Comparison of ENCODE assay signal across 8 cellular contexts in genomic region chr12:106986135-106986534, GRCh38. TPM values are rescaled to one million over a fixed set of nuclear protein-coding genes. Genes with fewer than 3 reads are reported as not detected.
DNase-seq lines count a peak whose midpoint lies in the region; ATAC-seq and TF ChIP-seq lines count a peak whose summit lies in the region.

No MANE protein-coding gene starts in this region.

- POLR2A ChIA-PET in SK-N-SH (lab: Yijun Ruan, JAX): interaction anchor here (1.2 to 1.5 kb wide), 2 partner anchors 25 to 30 kb away, joined by 4 to 7 read pairs; partner anchors contain the start of gene TMEM263

- H3K4me3 ChIP-seq in SK-N-SH (ENCODE audit: low read depth in 2 of 2, low read length in 1 of 2) (peak overlapping the region; percentile 65 to 72), iPS-20b (ENCODE audit: low read length) (peak overlapping the region; percentile 80), stomach smooth muscle (ENCODE audit: low read length in 2 of 2) (peak overlapping the region; percentile 93 to 95)

- H3K79me2 ChIP-seq in SK-N-SH (ENCODE audit: insufficient read depth): peaks cover 17% of the 10 kb centered on the region

- H3K9me3 ChIP-seq in SK-N-SH (no peaks in the 10 kb centered on the region), iPS-20b (ENCODE audit: insufficient read depth, low read depth, low read length) (no peaks in the 10 kb centered on the region), stomach smooth muscle (ENCODE audit: control insufficient read depth in 2 of 2, low read length in 2 of 2) (no peaks in the 10 kb centered on the region)

- peaks cover 14 to 15% of the 10 kb centered on the region in 2 experiments for H3K36me3 ChIP-seq in SK-N-SH (replicated peaks in 1 of 2; ENCODE audit: control insufficient read depth in 1 of 2, insufficient read depth in 2 of 2, low read length in 1 of 2)
- peaks cover 16% of the 10 kb centered on the region for H3K36me3 ChIP-seq in iPS-20b (ENCODE audit: insufficient read depth, low read depth, low read length)
- peaks cover 3 to 4% of the 10 kb centered on the region in 2 donors for H3K36me3 ChIP-seq in stomach smooth muscle (ENCODE audit: control insufficient read depth in 2 of 2, insufficient read depth in 2 of 2, low read length in 2 of 2)

- TF ChIP-seq EP300 in SK-N-SH (IDR thresholded peaks at IDR 0.05; ENCODE audit: borderline replicate concordance in 1 of 2, low read depth in 1 of 2, low read length in 1 of 2): no peak

- no peak for TF ChIP-seq CTCF in SK-N-SH (IDR thresholded peaks at IDR 0.05)

- H3K27ac ChIP-seq in SK-N-SH (ENCODE audit: low read depth in 2 of 2, low read length in 1 of 2) (peak overlapping the region; percentile 76 to 80), iPS-20b (ENCODE audit: low read length) (no peak overlapping the region), stomach smooth muscle (ENCODE audit: low read length) (peak overlapping the region; percentile 88)

- ATAC-seq in SK-N-SH treated with all-trans-retinoic acid at 6 μM for 48 hours: no peak
- ATAC-seq in GM18861 (IDR thresholded peaks at IDR 0.05; ENCODE audit: unreplicated experiment): no peak

- H3K4me1 Mint-ChIP-seq in activated T-helper 2 cell treated with anti-CD3 and anti-CD28 coated beads, Interferon-gamma antibody, Interleukin-2, Interleukin-4, amounts not matched to agents 10 μg/mL and 5 μg/mL and 100 μg/mL, durations not matched to agents 14 hours and 24 hours and 36 hours (ENCODE audit: low read depth): peaks cover 34% of the 10 kb centered on the region

- WGBS in SK-N-SH (ENCODE audit: low lambda C conversion rate): 30% methylated on average over 4 of the region's 4 CpGs

- peaks cover 6 to 13% of the 10 kb centered on the region in 2 experiments; a peak in 2 of 4 replicates for H3K4me1 ChIP-seq in SK-N-SH (ENCODE audit: control insufficient read depth in 1 of 2, insufficient read depth in 2 of 2, low read depth in 1 of 2, low read length in 1 of 2)
- peaks cover 10% of the 10 kb centered on the region; the same call in 1 of the 2 replicates for H3K4me1 ChIP-seq in iPS-20b (ENCODE audit: insufficient read depth, low read length)
- peaks cover 24% of the 10 kb centered on the region for H3K4me1 ChIP-seq in stomach smooth muscle (ENCODE audit: control insufficient read depth, insufficient read depth, low read length)

- H3K36me3 Mint-ChIP-seq in activated T-helper 2 cell treated with anti-CD3 and anti-CD28 coated beads, Interferon-gamma antibody, Interleukin-2, Interleukin-4, amounts not matched to agents 10 μg/mL and 5 μg/mL and 100 μg/mL, durations not matched to agents 14 hours and 24 hours and 36 hours (ENCODE audit: low read depth): peaks cover 21% of the 10 kb centered on the region

- peak overlapping the region; percentile 84; the same call in 1 of the 2 replicates for H2AFZ ChIP-seq in SK-N-SH (ENCODE audit: low read depth)

- H3F3A ChIP-seq in SK-N-SH (replicated peaks; ENCODE audit: insufficient read depth): peaks cover 8% of the 10 kb centered on the region

- H3K9me2 ChIP-seq in SK-N-SH: no peaks in the 10 kb centered on the region

- H3K27me3 ChIP-seq in SK-N-SH (ENCODE audit: insufficient read depth): no peaks in the 10 kb centered on the region
- H3K27me3 ChIP-seq in iPS-20b (ENCODE audit: insufficient read depth, low read length): peaks cover 21% of the 10 kb centered on the region; the same call in 1 of the 2 replicates
- no peaks in the 10 kb centered on the region for H3K27me3 ChIP-seq in stomach smooth muscle (ENCODE audit: control insufficient read depth in 1 of 2, insufficient read depth in 2 of 2, low read length in 2 of 2)

- H3K9me3 Mint-ChIP-seq in activated T-helper 2 cell treated with anti-CD3 and anti-CD28 coated beads, Interferon-gamma antibody, Interleukin-2, Interleukin-4, amounts not matched to agents 10 μg/mL and 5 μg/mL and 100 μg/mL, durations not matched to agents 14 hours and 24 hours and 36 hours: peaks cover 8% of the 10 kb centered on the region

- H3K9ac ChIP-seq in SK-N-SH: peak overlapping the region; percentile 81
- peak overlapping the region; percentile 81; the same call in 1 of the 2 replicates for H3K9ac ChIP-seq in iPS-20b (ENCODE audit: low read depth, low read length)
- peak overlapping the region; percentile 94 for H3K9ac ChIP-seq in stomach smooth muscle (ENCODE audit: low read length in 2 of 2)

- peak overlapping the region; percentile 84 for H3K4me3 Mint-ChIP-seq in activated T-helper 2 cell treated with anti-CD3 and anti-CD28 coated beads, Interferon-gamma antibody, Interleukin-2, Interleukin-4, amounts not matched to agents 10 μg/mL and 5 μg/mL and 100 μg/mL, durations not matched to agents 14 hours and 24 hours and 36 hours (ENCODE audit: low read depth)

- H3K27me3 Mint-ChIP-seq in activated T-helper 2 cell treated with anti-CD3 and anti-CD28 coated beads, Interferon-gamma antibody, Interleukin-2, Interleukin-4, amounts not matched to agents 10 μg/mL and 5 μg/mL and 100 μg/mL, durations not matched to agents 14 hours and 24 hours and 36 hours (ENCODE audit: low read depth): peaks cover 3% of the 10 kb centered on the region

- peak overlapping the region; percentile 76 for H3K4me2 ChIP-seq in SK-N-SH

- intact Hi-C loops in activated T-helper 2 cell treated with anti-CD3 and anti-CD28 coated beads, Interferon-gamma antibody, Interleukin-2, Interleukin-4, amounts not matched to agents 10 μg/mL and 5 μg/mL and 100 μg/mL, durations not matched to agents 14 hours and 24 hours and 36 hours (cut with micrococcal nuclease): loop anchor here (2.0 kb wide), 1 partner anchor 29 kb away; no protein-coding TSS in a partner anchor

- CTCF ChIA-PET in SK-N-SH (lab: Yijun Ruan, JAX): interaction anchor here (0.7 to 1.1 kb wide), 2 partner anchors 106 to 703 kb away, joined by 3 to 6 read pairs; no protein-coding TSS in a partner anchor

- TF ChIP-seq RAD21 in SK-N-SH (IDR thresholded peaks at IDR 0.05; ENCODE audit: low read length): no peak

- H4K20me1 ChIP-seq in SK-N-SH (ENCODE audit: insufficient read depth): no peaks in the 10 kb centered on the region

- no peak overlapping the region for H3K27ac Mint-ChIP-seq in activated T-helper 2 cell treated with anti-CD3 and anti-CD28 coated beads, Interferon-gamma antibody, Interleukin-2, Interleukin-4, amounts not matched to agents 10 μg/mL and 5 μg/mL and 100 μg/mL, durations not matched to agents 14 hours and 24 hours and 36 hours

- DNase-seq in SK-N-SH (no peak), DMS114 treated with DMSO at 0.1 percent for 48 hours (lab: John Stamatoyannopoulos, UW; ENCODE audit: unreplicated experiment) (no peak)
- no peak for DNase-seq in activated T-helper 2 cell treated with anti-CD3 and anti-CD28 coated beads, Interferon-gamma antibody, Interleukin-2, Interleukin-4, amounts not matched to agents 10 μg/mL and 5 μg/mL and 100 μg/mL, durations not matched to agents 14 hours and 24 hours and 36 hours (ENCODE audit: low spot score)
- DNase-seq in stimulated activated CD4-positive, alpha-beta T cell treated with anti-CD3 and anti-CD28 coated beads, Interleukin-4, amount 100 ng/mL, for 24 hours: no peak

TF ChIP-seq in SK-N-SH, 30 proteins besides CTCF, POLR2A, EP300 and RAD21 (continues in another document):
- TF ChIP-seq FOXM1 (IDR thresholded peaks at IDR 0.05; ENCODE audit: low read depth): no peak
- no peak for TF ChIP-seq SIN3A (IDR thresholded peaks at IDR 0.05; ENCODE audit: borderline replicate concordance, low read depth, low read length)
- TF ChIP-seq ZBTB33 (IDR thresholded peaks at IDR 0.05; ENCODE audit: borderline replicate concordance, low read depth): no peak

TF ChIP-seq in SK-N-SH treated with all-trans-retinoic acid at 6 μM for 48 hours, 23 proteins besides CTCF, POLR2A, EP300 and RAD21 (continues in another document):
- TF ChIP-seq ZC3H10 (CRISPR knock-in tag; IDR thresholded peaks at IDR 0.05): no peak
- no peak for TF ChIP-seq TOX (CRISPR knock-in tag; IDR thresholded peaks at IDR 0.05; ENCODE audit: borderline replicate concordance)
- TF ChIP-seq, protein P1, sequence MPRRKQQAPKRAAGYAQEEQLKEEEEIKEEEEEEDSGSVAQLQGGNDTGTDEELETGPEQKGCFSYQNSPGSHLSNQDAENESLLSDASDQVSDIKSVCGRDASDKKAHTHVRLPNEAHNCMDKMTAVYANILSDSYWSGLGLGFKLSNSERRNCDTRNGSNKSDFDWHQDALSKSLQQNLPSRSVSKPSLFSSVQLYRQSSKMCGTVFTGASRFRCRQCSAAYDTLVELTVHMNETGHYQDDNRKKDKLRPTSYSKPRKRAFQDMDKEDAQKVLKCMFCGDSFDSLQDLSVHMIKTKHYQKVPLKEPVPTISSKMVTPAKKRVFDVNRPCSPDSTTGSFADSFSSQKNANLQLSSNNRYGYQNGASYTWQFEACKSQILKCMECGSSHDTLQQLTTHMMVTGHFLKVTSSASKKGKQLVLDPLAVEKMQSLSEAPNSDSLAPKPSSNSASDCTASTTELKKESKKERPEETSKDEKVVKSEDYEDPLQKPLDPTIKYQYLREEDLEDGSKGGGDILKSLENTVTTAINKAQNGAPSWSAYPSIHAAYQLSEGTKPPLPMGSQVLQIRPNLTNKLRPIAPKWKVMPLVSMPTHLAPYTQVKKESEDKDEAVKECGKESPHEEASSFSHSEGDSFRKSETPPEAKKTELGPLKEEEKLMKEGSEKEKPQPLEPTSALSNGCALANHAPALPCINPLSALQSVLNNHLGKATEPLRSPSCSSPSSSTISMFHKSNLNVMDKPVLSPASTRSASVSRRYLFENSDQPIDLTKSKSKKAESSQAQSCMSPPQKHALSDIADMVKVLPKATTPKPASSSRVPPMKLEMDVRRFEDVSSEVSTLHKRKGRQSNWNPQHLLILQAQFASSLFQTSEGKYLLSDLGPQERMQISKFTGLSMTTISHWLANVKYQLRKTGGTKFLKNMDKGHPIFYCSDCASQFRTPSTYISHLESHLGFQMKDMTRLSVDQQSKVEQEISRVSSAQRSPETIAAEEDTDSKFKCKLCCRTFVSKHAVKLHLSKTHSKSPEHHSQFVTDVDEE (CRISPR knock-in tag; IDR thresholded peaks at IDR 0.05): no peak
- no peak for TF ChIP-seq TCF4 (CRISPR knock-in tag; IDR thresholded peaks at IDR 0.05; ENCODE audit: borderline replicate concordance)
- TF ChIP-seq ARNTL (CRISPR knock-in tag; IDR thresholded peaks at IDR 0.05; ENCODE audit: borderline replicate concordance, low read depth): no peak
- TF ChIP-seq ZFP3 (CRISPR knock-in tag; IDR thresholded peaks at IDR 0.05): no peak
- no peak for TF ChIP-seq ISL1 (CRISPR knock-in tag; IDR thresholded peaks at IDR 0.05)

RNA-seq across cellular contexts. Expression of gene MTERF2, which starts 0.8 kb away (rescaled TPM):
- polyA plus RNA-seq in SK-N-SH (2012; rRNA removed): 5.9 and 9.6 TPM in 2 replicates
- 4.9 and 6.4 TPM in 2 replicates for polyA plus RNA-seq in SK-N-SH (2012; cell fraction: cytosol; rRNA removed)
- 16.2 and 33.1 TPM in 2 replicates for polyA plus RNA-seq in SK-N-SH (2012; cell fraction: nucleus; rRNA removed)
- 2.3 and 2.4 TPM in 2 replicates for total RNA-seq in activated T-helper 2 cell treated with anti-CD3 and anti-CD28 coated beads, Interferon-gamma antibody, Interleukin-2, Interleukin-4, amounts not matched to agents 10 μg/mL and 5 μg/mL and 100 μg/mL, durations not matched to agents 14 hours and 24 hours and 36 hours

RNA-seq across cellular contexts. Expression of gene TMEM263, which starts 30.4 kb away (rescaled TPM):
- polyA plus RNA-seq in SK-N-SH (2012; rRNA removed): 16.9 and 21.4 TPM in 2 replicates
- polyA plus RNA-seq in SK-N-SH (2012; cell fraction: cytosol; rRNA removed): 24.9 and 29.6 TPM in 2 replicates
- polyA plus RNA-seq in SK-N-SH (2012; cell fraction: nucleus; rRNA removed): 14.1 and 22.9 TPM in 2 replicates
- 30.6 and 31.8 TPM in 2 replicates for total RNA-seq in activated T-helper 2 cell treated with anti-CD3 and anti-CD28 coated beads, Interferon-gamma antibody, Interleukin-2, Interleukin-4, amounts not matched to agents 10 μg/mL and 5 μg/mL and 100 μg/mL, durations not matched to agents 14 hours and 24 hours and 36 hours
